8 cellular contexts compared by ENCODE assay signal in genomic region chr21:34807881-34808568, GRCh38.
DNase-seq lines count a peak whose midpoint lies in the region; ATAC-seq and TF ChIP-seq lines count a peak whose summit lies in the region.

No MANE protein-coding gene starts in this region.

- DNase-seq in Caki2 (ENCODE audit: low read depth) = peak; percentile 80
- DNase-seq in M059J (ENCODE audit: low read depth) = peak; percentile 97
- peak; percentile 63 for DNase-seq in activated T-cell treated with anti-CD3 and anti-CD28 coated beads for 24 hours (ENCODE audit: low read depth)
- DNase-seq in fibroblast of pulmonary artery (ENCODE audit: low read depth) = peak; percentile 96
- DNase-seq in stimulated activated CD4-positive, alpha-beta T cell treated with anti-CD3 and anti-CD28 coated beads, Interleukin-2, amount 100 ng/mL, for 24 hours = peak; percentile 73 to 79
- no peak for DNase-seq in caudate nucleus (lab: John Stamatoyannopoulos, UW)

- peak overlapping the region; percentile 18 for H3K4me3 ChIP-seq in fibroblast of pulmonary artery (replicated peaks; ENCODE audit: low read depth, low read length)

- in situ Hi-C loops in Caki2 (cut with HindIII; ENCODE audit: low pct_unique_long_range_greater_than_20kb, low sequenced_read_pairs) = no loop called here

- H3K27ac ChIP-seq in caudate nucleus (ENCODE audit: low read depth, low read length) = no peak overlapping the region

- no peak for ATAC-seq in HG02970 (IDR thresholded peaks at IDR 0.05; ENCODE audit: low FRiP score, unreplicated experiment)
- ATAC-seq in HG02938 (IDR thresholded peaks at IDR 0.05; ENCODE audit: unreplicated experiment) = no peak

- no peak for TF ChIP-seq CTCF in fibroblast of pulmonary artery (IDR thresholded peaks at IDR 0.05; ENCODE audit: low read length, missing control alignments)

Comparison
In these comparisons a context has a peak if more than half of its experiments do, and no peak if none do; other contexts are left out.
1. DNase-seq: peak in Caki2 (single experiment), M059J (single experiment), activated T-cell treated with anti-CD3 and anti-CD28 coated beads for 24 hours (single experiment), fibroblast of pulmonary artery (single experiment) and stimulated activated CD4-positive, alpha-beta T cell treated with anti-CD3 and anti-CD28 coated beads, Interleukin-2, amount 100 ng/mL, for 24 hours (2 of 2); none in caudate nucleus (0 of 61).